10 cellular contexts compared by ENCODE assay signal in genomic region chr1:58813361-58813760, GRCh38. TPM values are rescaled to one million over a fixed set of nuclear protein-coding genes. Genes with fewer than 3 reads are reported as not detected.
DNase-seq lines count a peak whose midpoint lies in the region; ATAC-seq and TF ChIP-seq lines count a peak whose summit lies in the region.
"Had no signal": no experiment of that assay in that cellular context is flagged by ENCODE, and none has a peak within 500 bp of the region (broad histone marks: within the 10 kb centered on the region; RNA-seq: fewer than 3 reads in every experiment).

No MANE protein-coding gene starts in this region.

- BruUV-seq in PC-3 (replicated peaks; lab: Mats Ljungman, UMichigan), result no TSS peak

- CTCF ChIA-PET in PC-3 (lab: Charles Lee), result no interaction called here

- H2AFZ ChIP-seq in PC-3 (ENCODE audit: low read length), result no peak overlapping the region

- peaks cover 7% of the 10 kb centered on the region for H3F3A ChIP-seq in PC-3 (ENCODE audit: low read length, unreplicated experiment)

- no peak for ATAC-seq in PC-3
- no peak for ATAC-seq in GM18519 (IDR thresholded peaks at IDR 0.05; ENCODE audit: low FRiP score, unreplicated experiment)
- ATAC-seq: left lobe of liver had no signal

- H3K4me3 ChIP-seq in PC-3 (ENCODE audit: low read length) (no peak overlapping the region), esophagus (ENCODE audit: low read depth in 1 of 2, low read length in 2 of 2) (no peak overlapping the region), sigmoid colon (no peak overlapping the region), MG63 (no peak overlapping the region), BE2C (ENCODE audit: low read depth, low read length) (no peak overlapping the region)

- H3K4me1 ChIP-seq in PC-3 (ENCODE audit: insufficient read depth, low read length) (peaks cover 51% of the 10 kb centered on the region), esophagus (ENCODE audit: control insufficient read depth in 2 of 2, insufficient read depth in 2 of 2, low read length in 1 of 2) (peaks cover 8 to 16% of the 10 kb centered on the region in 2 donors), sigmoid colon (peaks cover 0 to 24% (median 15%) of the 10 kb centered on the region in 4 donors), BE2C (no peaks in the 10 kb centered on the region)

- no peak for TF ChIP-seq CTCF in PC-3 (conservative IDR thresholded peaks at IDR 0.05; ENCODE audit: low read depth, low read length)
- no peak for TF ChIP-seq CTCF in sigmoid colon (IDR thresholded peaks at IDR 0.05)
- no peak for TF ChIP-seq CTCF in BE2C (IDR thresholded peaks at IDR 0.05; ENCODE audit: low read depth, low read length)

- no peaks in the 10 kb centered on the region for H3K79me2 ChIP-seq in PC-3 (ENCODE audit: low read length)

- H3K9ac ChIP-seq in PC-3 (ENCODE audit: low read length), result no peak overlapping the region

- H3K27me3 ChIP-seq in PC-3 (ENCODE audit: low read length) (no peaks in the 10 kb centered on the region), esophagus (ENCODE audit: control insufficient read depth in 1 of 2, insufficient read depth in 2 of 2, low read length in 2 of 2) (no peaks in the 10 kb centered on the region), sigmoid colon (no peaks in the 10 kb centered on the region), MG63 (no peaks in the 10 kb centered on the region), BE2C (no peaks in the 10 kb centered on the region)

- H3K36me3 ChIP-seq in PC-3 (ENCODE audit: low read depth, low read length), result no peaks in the 10 kb centered on the region
- H3K36me3 ChIP-seq in esophagus (ENCODE audit: control insufficient read depth in 2 of 2, insufficient read depth in 2 of 2, low read length in 1 of 2), result no peaks in the 10 kb centered on the region
- H3K36me3 ChIP-seq in sigmoid colon, result no peaks in the 10 kb centered on the region
- H3K36me3 ChIP-seq in MG63, result no peaks in the 10 kb centered on the region
- H3K36me3 ChIP-seq in BE2C, result no peaks in the 10 kb centered on the region

- TF ChIP-seq POLR2A in sigmoid colon (IDR thresholded peaks at IDR 0.05), result no peak

- WGBS in esophagus, 2 donors, result 70 to 80% methylated on average over 1 of the region's 1 CpG
- 83 to 92% methylated on average over 1 of the region's 1 CpG for WGBS in sigmoid colon, 2 donors

- DNase-seq in ELR (ENCODE audit: low read depth), result peak; percentile 32
- no peak for DNase-seq in PC-3
- no peak for DNase-seq in sigmoid colon
- no peak for DNase-seq in MG63
- DNase-seq in SIG-M5 (lab: John Stamatoyannopoulos, UW), result no peak
- no peak for DNase-seq in BE2C
- DNase-seq: NCI-H524 had no signal

- intact Hi-C loops in PC-3 (cut with micrococcal nuclease), result no loop called here
- intact Hi-C loops in sigmoid colon (cut with DNase I), result loop anchor here (10.0 kb wide), 1 partner anchor 201 kb away; no protein-coding TSS in a partner anchor

- H4K20me1 ChIP-seq in PC-3 (ENCODE audit: low read length), result no peaks in the 10 kb centered on the region

- H3K9me2 ChIP-seq in PC-3 (replicated peaks; ENCODE audit: low read length), result no peaks in the 10 kb centered on the region

- H3K4me2 ChIP-seq in PC-3 (ENCODE audit: low read length), result peak overlapping the region; percentile 99; the same call in 1 of the 2 replicates

- no peak for TF ChIP-seq EP300 in sigmoid colon (IDR thresholded peaks at IDR 0.05)

- no peaks in the 10 kb centered on the region for H3K9me3 ChIP-seq in PC-3 (ENCODE audit: low read length)
- no peaks in the 10 kb centered on the region for H3K9me3 ChIP-seq in esophagus (ENCODE audit: control insufficient read depth in 2 of 2, insufficient read depth in 1 of 2, low read depth in 1 of 2, low read length in 1 of 2)
- no peaks in the 10 kb centered on the region for H3K9me3 ChIP-seq in sigmoid colon
- H3K9me3 ChIP-seq in MG63, result no peaks in the 10 kb centered on the region
- no peaks in the 10 kb centered on the region for H3K9me3 ChIP-seq in BE2C

- POLR2A ChIA-PET in PC-3 (lab: Charles Lee; ENCODE audit: unreplicated experiment), result interaction anchor here (0.6 to 1.2 kb wide), 3 partner anchors 22 to 315 kb away, joined by 3 to 10 read pairs (median 4); partner anchors contain the start of gene JUN

- H3K27ac ChIP-seq in PC-3 (ENCODE audit: low read length) (peak overlapping the region; percentile 89), esophagus (ENCODE audit: low read depth in 2 of 2, low read length in 1 of 2) (peak overlapping the region; percentile 97 to 99), sigmoid colon (peak overlapping the region; percentile 84 to 94 (median 90))

RNA-seq across cellular contexts. Expression of gene JUN, which starts 29.5 kb away (rescaled TPM):
- 73.6 and 95.1 TPM in 2 replicates for total RNA-seq in PC-3 (2014; rRNA removed)
- polyA plus RNA-seq in esophagus, result 10 to 100 TPM; 31.2 to 42.9 TPM
- 100 to 1,000 TPM in 3 of 4 donors, 10 to 100 TPM in 1; 52.4 to 233 (median 202) TPM for total RNA-seq in sigmoid colon
- polyA plus RNA-seq in sigmoid colon, result 100 to 1,000 TPM in 2 of 3 donors, 10 to 100 TPM in 1; 42.8 to 132 (median 112) TPM
- 104 and 126 TPM in 2 replicates for total RNA-seq in MG63 (2014; rRNA removed; shearing (Covaris generic); ENCODE audit: low replicate concordance)
- polyA plus RNA-seq in BE2C (2012; ENCODE audit: insufficient read depth, insufficient read length, low read depth), result 26.6 TPM
